In the genomic region with DNA sequence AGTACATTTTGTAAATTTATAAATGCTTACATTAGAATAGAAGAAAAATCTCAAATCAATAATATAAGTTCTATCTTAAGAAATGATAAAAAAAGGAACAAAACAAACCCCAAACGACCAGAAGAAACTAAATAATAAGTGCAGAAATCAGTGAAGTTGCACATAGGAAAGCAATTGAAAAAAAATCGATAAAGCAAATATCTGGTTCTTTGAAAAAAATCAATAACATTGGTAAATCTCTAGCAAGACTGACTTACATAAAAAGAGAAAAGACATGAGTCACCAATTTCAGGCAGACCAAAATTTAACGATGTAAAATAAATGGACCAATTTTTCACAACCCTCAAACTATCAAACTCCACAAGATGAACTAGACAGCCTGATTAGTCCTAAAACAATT, we compare ENCODE assay signal across 28 cellular contexts.
"Had no signal": no experiment of that assay in that cellular context is flagged by ENCODE, and none has a peak within 500 bp of the region (broad histone marks: within the 10 kb centered on the region; RNA-seq: fewer than 3 reads in every experiment).

No MANE protein-coding gene starts in this region.

- H3K27me3 ChIP-seq: colonic mucosa had no signal

- H3K9me3 ChIP-seq: colonic mucosa, esophagus muscularis mucosa, esophagus squamous epithelium, gastrocnemius medialis had no signal

- ATAC-seq: effector memory CD8-positive, alpha-beta T cell; esophagus mucosa; foreskin keratinocyte; gastrocnemius medialis; gastroesophageal sphincter; heart left ventricle; heart right ventricle had no signal

- DNase-seq: colonic mucosa; cortex of kidney; dermis blood vessel endothelial cell; dorsolateral prefrontal cortex; effector CD4-positive, alpha-beta T cell; effector CD8-positive, alpha-beta T cell; effector memory CD4-positive, alpha-beta T cell; effector memory CD8-positive, alpha-beta T cell; endodermal cell; erythroblast; esophagus squamous epithelium; foreskin fibroblast; foreskin keratinocyte; foreskin melanocyte; gastrocnemius medialis; glutamatergic neuron; head of caudate nucleus; heart left ventricle; heart right ventricle had no signal

- H3K27ac ChIP-seq: colonic mucosa, coronary artery, dorsolateral prefrontal cortex, epithelial cell of prostate, esophagus muscularis mucosa, esophagus squamous epithelium, foreskin keratinocyte, gastrocnemius medialis, gastroesophageal sphincter, heart left ventricle, heart right ventricle had no signal

- H3K36me3 ChIP-seq: colonic mucosa, esophagus muscularis mucosa, esophagus squamous epithelium, gastrocnemius medialis, gastroesophageal sphincter, heart left ventricle, heart right ventricle had no signal

- H3K4me1 ChIP-seq: colonic mucosa, esophagus squamous epithelium, foreskin keratinocyte, gastrocnemius medialis, heart left ventricle, heart right ventricle had no signal

- FAIRE-seq: colon, endometrium, endothelial cell of umbilical vein, frontal cortex had no signal

- H3K4me3 ChIP-seq: colonic mucosa, coronary artery, dorsolateral prefrontal cortex, esophagus muscularis mucosa, esophagus squamous epithelium, gastrocnemius medialis, gastroesophageal sphincter, heart left ventricle, heart right ventricle had no signal
